ENCODE assay signal across 2 cellular contexts in the genomic region with DNA sequence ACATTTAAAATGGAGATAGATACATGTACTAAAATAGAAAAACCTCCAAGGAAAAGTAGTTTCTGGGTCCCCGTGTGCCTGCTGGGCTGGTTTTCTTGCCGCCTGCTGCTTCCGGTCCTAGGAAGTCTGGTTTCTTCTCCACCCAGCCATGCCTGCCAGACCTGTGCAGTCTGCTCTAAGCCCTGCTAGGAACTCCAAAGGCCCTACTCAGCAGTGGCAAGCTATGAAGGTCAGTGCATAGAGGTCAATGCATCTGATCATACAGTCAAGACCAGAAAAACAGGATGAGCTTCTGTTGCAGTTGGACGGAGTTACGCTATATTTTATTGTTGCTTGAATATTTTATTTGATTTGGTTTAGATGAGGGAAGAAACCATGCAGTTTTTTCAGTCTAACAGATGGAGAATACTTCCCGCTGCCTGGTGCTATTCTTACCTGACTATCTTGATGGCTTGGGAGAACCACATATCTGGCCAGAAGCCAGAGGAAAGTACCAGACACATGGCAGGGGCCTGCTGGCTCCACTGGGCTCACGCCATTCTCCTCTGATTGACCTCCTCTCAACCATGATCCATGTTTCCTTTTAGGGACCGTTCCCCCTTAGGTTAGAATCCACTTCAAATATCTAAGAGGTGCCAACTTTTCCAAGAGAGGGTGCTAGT.
TF ChIP-seq lines count a peak whose summit lies in the region.

No MANE protein-coding gene starts in this region.

TF ChIP-seq in SK-N-SH, 30 proteins besides CTCF, POLR2A, EP300 and RAD21 (continued from another document):
- TF ChIP-seq, protein P1, sequence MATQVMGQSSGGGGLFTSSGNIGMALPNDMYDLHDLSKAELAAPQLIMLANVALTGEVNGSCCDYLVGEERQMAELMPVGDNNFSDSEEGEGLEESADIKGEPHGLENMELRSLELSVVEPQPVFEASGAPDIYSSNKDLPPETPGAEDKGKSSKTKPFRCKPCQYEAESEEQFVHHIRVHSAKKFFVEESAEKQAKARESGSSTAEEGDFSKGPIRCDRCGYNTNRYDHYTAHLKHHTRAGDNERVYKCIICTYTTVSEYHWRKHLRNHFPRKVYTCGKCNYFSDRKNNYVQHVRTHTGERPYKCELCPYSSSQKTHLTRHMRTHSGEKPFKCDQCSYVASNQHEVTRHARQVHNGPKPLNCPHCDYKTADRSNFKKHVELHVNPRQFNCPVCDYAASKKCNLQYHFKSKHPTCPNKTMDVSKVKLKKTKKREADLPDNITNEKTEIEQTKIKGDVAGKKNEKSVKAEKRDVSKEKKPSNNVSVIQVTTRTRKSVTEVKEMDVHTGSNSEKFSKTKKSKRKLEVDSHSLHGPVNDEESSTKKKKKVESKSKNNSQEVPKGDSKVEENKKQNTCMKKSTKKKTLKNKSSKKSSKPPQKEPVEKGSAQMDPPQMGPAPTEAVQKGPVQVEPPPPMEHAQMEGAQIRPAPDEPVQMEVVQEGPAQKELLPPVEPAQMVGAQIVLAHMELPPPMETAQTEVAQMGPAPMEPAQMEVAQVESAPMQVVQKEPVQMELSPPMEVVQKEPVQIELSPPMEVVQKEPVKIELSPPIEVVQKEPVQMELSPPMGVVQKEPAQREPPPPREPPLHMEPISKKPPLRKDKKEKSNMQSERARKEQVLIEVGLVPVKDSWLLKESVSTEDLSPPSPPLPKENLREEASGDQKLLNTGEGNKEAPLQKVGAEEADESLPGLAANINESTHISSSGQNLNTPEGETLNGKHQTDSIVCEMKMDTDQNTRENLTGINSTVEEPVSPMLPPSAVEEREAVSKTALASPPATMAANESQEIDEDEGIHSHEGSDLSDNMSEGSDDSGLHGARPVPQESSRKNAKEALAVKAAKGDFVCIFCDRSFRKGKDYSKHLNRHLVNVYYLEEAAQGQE (IDR thresholded peaks at IDR 0.05; ENCODE audit: low read depth, low read length) = no peak
- TF ChIP-seq GABPA (IDR thresholded peaks at IDR 0.05; ENCODE audit: low read depth) (no peak), RCOR1 (IDR thresholded peaks at IDR 0.05; ENCODE audit: low read length) (no peak), RFX5 (IDR thresholded peaks at IDR 0.05; ENCODE audit: low read length) (no peak), TEAD4 (IDR thresholded peaks at IDR 0.05; ENCODE audit: borderline replicate concordance, insufficient read depth) (no peak), FOXJ3 (CRISPR knock-in tag; IDR thresholded peaks at IDR 0.05) (no peak), SIN3A (IDR thresholded peaks at IDR 0.05; ENCODE audit: borderline replicate concordance, low read depth, low read length) (no peak), TAF1 (IDR thresholded peaks at IDR 0.05; ENCODE audit: borderline replicate concordance, low read depth, low read length) (no peak), CHD2 (IDR thresholded peaks at IDR 0.05; ENCODE audit: low read length, partially characterized antibody) (no peak), YY1 (IDR thresholded peaks at IDR 0.05; ENCODE audit: low read depth) (no peak), JUND (IDR thresholded peaks at IDR 0.05) (no peak), NRF1 (IDR thresholded peaks at IDR 0.05; ENCODE audit: low read depth, low read length) (no peak), SMC3 (IDR thresholded peaks at IDR 0.05; ENCODE audit: low read depth, low read length) (no peak), FOSL2 (IDR thresholded peaks at IDR 0.05; ENCODE audit: borderline replicate concordance, low read depth) (no peak), RXRA (IDR thresholded peaks at IDR 0.05; ENCODE audit: borderline replicate concordance, low read depth) (no peak)
- TF ChIP-seq, protein P2, sequence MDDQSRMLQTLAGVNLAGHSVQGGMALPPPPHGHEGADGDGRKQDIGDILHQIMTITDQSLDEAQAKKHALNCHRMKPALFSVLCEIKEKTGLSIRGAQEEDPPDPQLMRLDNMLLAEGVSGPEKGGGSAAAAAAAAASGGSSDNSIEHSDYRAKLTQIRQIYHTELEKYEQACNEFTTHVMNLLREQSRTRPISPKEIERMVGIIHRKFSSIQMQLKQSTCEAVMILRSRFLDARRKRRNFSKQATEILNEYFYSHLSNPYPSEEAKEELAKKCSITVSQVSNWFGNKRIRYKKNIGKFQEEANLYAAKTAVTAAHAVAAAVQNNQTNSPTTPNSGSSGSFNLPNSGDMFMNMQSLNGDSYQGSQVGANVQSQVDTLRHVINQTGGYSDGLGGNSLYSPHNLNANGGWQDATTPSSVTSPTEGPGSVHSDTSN (IDR thresholded peaks at IDR 0.05) = no peak
- TF ChIP-seq, protein P3, sequence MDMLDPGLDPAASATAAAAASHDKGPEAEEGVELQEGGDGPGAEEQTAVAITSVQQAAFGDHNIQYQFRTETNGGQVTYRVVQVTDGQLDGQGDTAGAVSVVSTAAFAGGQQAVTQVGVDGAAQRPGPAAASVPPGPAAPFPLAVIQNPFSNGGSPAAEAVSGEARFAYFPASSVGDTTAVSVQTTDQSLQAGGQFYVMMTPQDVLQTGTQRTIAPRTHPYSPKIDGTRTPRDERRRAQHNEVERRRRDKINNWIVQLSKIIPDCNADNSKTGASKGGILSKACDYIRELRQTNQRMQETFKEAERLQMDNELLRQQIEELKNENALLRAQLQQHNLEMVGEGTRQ (IDR thresholded peaks at IDR 0.05; ENCODE audit: borderline replicate concordance, low read depth, low read length) = no peak
- TF ChIP-seq, protein P4, sequence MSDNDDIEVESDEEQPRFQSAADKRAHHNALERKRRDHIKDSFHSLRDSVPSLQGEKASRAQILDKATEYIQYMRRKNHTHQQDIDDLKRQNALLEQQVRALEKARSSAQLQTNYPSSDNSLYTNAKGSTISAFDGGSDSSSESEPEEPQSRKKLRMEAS (IDR thresholded peaks at IDR 0.05; ENCODE audit: low read depth) = no peak

TF ChIP-seq in SK-N-SH treated with all-trans-retinoic acid at 6 μM for 48 hours, 23 proteins besides CTCF, POLR2A, EP300 and RAD21 (continued from another document):
- TF ChIP-seq CSDC2 (CRISPR knock-in tag; IDR thresholded peaks at IDR 0.05) = no peak
- TF ChIP-seq ZNF70 (CRISPR knock-in tag; IDR thresholded peaks at IDR 0.05) = no peak
- TF ChIP-seq ESRRG (CRISPR knock-in tag; IDR thresholded peaks at IDR 0.05) = no peak
- TF ChIP-seq TOX (CRISPR knock-in tag; IDR thresholded peaks at IDR 0.05; ENCODE audit: borderline replicate concordance) = no peak
